8 cellular contexts compared by ENCODE assay signal in genomic region chrX:56733459-56734046, GRCh38. TPM values are rescaled to one million over a fixed set of nuclear protein-coding genes. Genes with fewer than 3 reads are reported as not detected.
DNase-seq lines count a peak whose midpoint lies in the region; ATAC-seq, FAIRE-seq and TF ChIP-seq lines count a peak whose summit lies in the region.

No MANE protein-coding gene starts in this region.

- no CpG with 5 or more reads among the region's 2 CpGs for WGBS in IMR-90 (ENCODE audit: extremely low coverage in 2 of 2, insufficient read length in 1 of 2), 2 experiments
- 48% methylated on average over 2 of the region's 2 CpGs for WGBS in GM12878 (ENCODE audit: insufficient coverage, insufficient replicate concordance, low lambda C conversion rate, missing lambda C conversion rate)

- peak; percentile 88 for FAIRE-seq in GM12878 (lab: Jason Lieb, UNC)
- no peak for FAIRE-seq in H54 (lab: Jason Lieb, UNC)

- no peak for TF ChIP-seq POLR2A in IMR-90 (IDR thresholded peaks at IDR 0.05; ENCODE audit: low read depth, low read length)
- TF ChIP-seq POLR2A in GM12878 (IDR thresholded peaks at IDR 0.05; ENCODE audit: low read depth, low read length), result no peak
- no peak for TF ChIP-seq POLR2A in H54 (IDR thresholded peaks at IDR 0.05; ENCODE audit: low read depth, low read length)

- CTCF ChIA-PET in IMR-90 (lab: Yijun Ruan, JAX) (no interaction called here), GM12878 (lab: Yijun Ruan, JAX) (interaction anchor here (0.7 to 2.5 kb wide), 14 partner anchors 11 to 1016 kb away, joined by 3 to 10 read pairs (median 4); partner anchors contain the start of genes KLF8 and RRAGB)

- H4K20me1 ChIP-seq in IMR-90 (ENCODE audit: insufficient read depth, low read length), result peaks cover 5% of the 10 kb centered on the region; the same call in 1 of the 2 replicates
- H4K20me1 ChIP-seq in GM12878 (ENCODE audit: control insufficient read depth, insufficient read depth), result no peaks in the 10 kb centered on the region

- SMC1A ChIA-PET in GM12878 (lab: Charles Lee; ENCODE audit: uncharacterized antibody, unreplicated experiment), result interaction anchor here (1.0 to 2.0 kb wide), 3 partner anchors 270 to 485 kb away, joined by 3 to 7 read pairs (median 3); no protein-coding TSS in a partner anchor

- H2BK120ac ChIP-seq in IMR-90 (ENCODE audit: low read depth, low read length), result no peak overlapping the region

- in situ Hi-C loops in IMR-90 (cut with MboI; ENCODE audit: low sequenced_read_pairs), result loop anchor here (25.0 kb wide), 1 partner anchor 1571 kb away; no protein-coding TSS in a partner anchor
- in situ Hi-C loops in GM12878 (cut with MboI), result loop anchor here (25.0 kb wide), 2 partner anchors 171 to 1021 kb away; partner anchors contain the start of genes RRAGB and UBQLN2

- no peak overlapping the region for H3K14ac ChIP-seq in IMR-90 (replicated peaks; ENCODE audit: low read depth, low read length)

- peaks cover 0 to 7% of the 10 kb centered on the region in 2 experiments; a peak in 2 of 4 replicates for H3K79me1 ChIP-seq in IMR-90 (ENCODE audit: low read depth in 1 of 2, low read length in 2 of 2)

- H3K4me3 ChIP-seq in IMR-90 (ENCODE audit: insufficient read depth, low read depth, low read length), result no peak overlapping the region
- no peak overlapping the region for H3K4me3 ChIP-seq in GM12878
- no peak overlapping the region for H3K4me3 ChIP-seq in kidney epithelial cell (ENCODE audit: low read depth, low read length)

- no peaks in the 10 kb centered on the region for H3K27me3 ChIP-seq in IMR-90 (ENCODE audit: control insufficient read depth, insufficient read depth, low read length)
- no peaks in the 10 kb centered on the region for H3K27me3 ChIP-seq in GM12878 (replicated peaks in 1 of 2; ENCODE audit: control insufficient read depth in 2 of 2, insufficient read depth in 2 of 2, low read length in 1 of 2)
- H3K27me3 ChIP-seq in kidney epithelial cell (ENCODE audit: control insufficient read depth, insufficient read depth, low read length), result no peaks in the 10 kb centered on the region

- H3K9me3 ChIP-seq in IMR-90 (ENCODE audit: control insufficient read depth, insufficient read depth, low read length) (no peaks in the 10 kb centered on the region), GM12878 (replicated peaks; ENCODE audit: control insufficient read depth, insufficient read depth, low read length) (no peaks in the 10 kb centered on the region)

- H4K5ac ChIP-seq in IMR-90 (ENCODE audit: low read depth, low read length), result no peak overlapping the region

- peak; percentile 57; the same call in 2 of the 3 replicates for TF ChIP-seq CTCF in GM12872 (IDR thresholded peaks at IDR 0.05; ENCODE audit: insufficient read depth, low read depth, low read length)
- TF ChIP-seq CTCF in IMR-90 (conservative IDR thresholded peaks at IDR 0.05; ENCODE audit: low read depth, low read length), result peak; percentile 66
- TF ChIP-seq CTCF in GM12878 (IDR thresholded peaks at IDR 0.05 in 2 of 3, conservative IDR thresholded peaks at IDR 0.05 in 1 of 3; ENCODE audit: control insufficient read depth in 2 of 3, extremely low read depth in 1 of 3, insufficient read depth in 1 of 3, low read depth in 3 of 3, low read length in 3 of 3), result peak; percentile 62 to 74 (median 66)
- peak; percentile 58 for TF ChIP-seq CTCF in kidney epithelial cell (IDR thresholded peaks at IDR 0.05; ENCODE audit: insufficient read depth, low read length, poor library complexity, severe bottlenecking)

- TF ChIP-seq EP300 in GM12878 (IDR thresholded peaks at IDR 0.05; ENCODE audit: borderline replicate concordance in 1 of 2, control insufficient read depth in 1 of 2, low read depth in 2 of 2, low read length in 2 of 2), result no peak

- no peak overlapping the region for H3K23ac ChIP-seq in IMR-90 (ENCODE audit: low read depth, low read length)

- H3K4me2 ChIP-seq in IMR-90 (ENCODE audit: low read depth, low read length) (no peak overlapping the region), GM12878 (ENCODE audit: control insufficient read depth, insufficient read depth) (no peak overlapping the region)

- ATAC-seq in IMR-90 (ENCODE audit: low read depth), result 0 out of 2 replicates have a peak, but pooled peaks have one; percentile 36
- ATAC-seq in GM12878, result peak; percentile 66

- no peak overlapping the region for H2BK5ac ChIP-seq in IMR-90 (ENCODE audit: low read depth, low read length, poor library complexity, severe bottlenecking)

- no peak overlapping the region for H3K27ac ChIP-seq in IMR-90 (ENCODE audit: insufficient read depth, low read length)
- H3K27ac ChIP-seq in GM12878 (ENCODE audit: control insufficient read depth, insufficient read depth), result no peak overlapping the region

- intact Hi-C loops in IMR-90 (cut with micrococcal nuclease), result no loop called here
- intact Hi-C loops in GM12878 (cut with micrococcal nuclease; ENCODE audit: unreplicated experiment), result loop anchor here (5.0 to 10.0 kb wide), 3 partner anchors 489 to 861 kb away; partner anchors contain the start of gene ZXDB

- no peak overlapping the region for H4K8ac ChIP-seq in IMR-90 (ENCODE audit: low read depth in 2 of 2, low read length in 2 of 2)

- H3K18ac ChIP-seq in IMR-90 (ENCODE audit: low read depth, low read length), result no peak overlapping the region

- no peak overlapping the region for H2AFZ ChIP-seq in IMR-90 (replicated peaks; ENCODE audit: low read length, poor library complexity)
- no peak overlapping the region for H2AFZ ChIP-seq in GM12878 (ENCODE audit: control insufficient read depth, low read depth, low read length)

- POLR2A ChIA-PET in IMR-90 (lab: Charles Lee; ENCODE audit: unreplicated experiment), result no interaction called here
- POLR2A ChIA-PET in GM12878 (lab: Charles Lee), result no interaction called here

- no peak overlapping the region for H3K9ac ChIP-seq in IMR-90 (ENCODE audit: low read depth, low read length)
- no peak overlapping the region for H3K9ac ChIP-seq in GM12878 (ENCODE audit: control insufficient read depth, insufficient read depth, low read length)

- peak; percentile 61 for TF ChIP-seq RAD21 in IMR-90 (IDR thresholded peaks at IDR 0.05; ENCODE audit: low read length)
- TF ChIP-seq RAD21 in GM12878 (IDR thresholded peaks at IDR 0.05; ENCODE audit: insufficient read depth, low read depth, low read length), result peak; percentile 64

- dilution Hi-C loops in IMR-90 (cut with HindIII; ENCODE audit: low sequenced_read_pairs, unreplicated experiment), result no loop called here

- no peak overlapping the region for H2BK15ac ChIP-seq in IMR-90 (ENCODE audit: low read depth, low read length)

- RAD21 ChIA-PET in GM12878 (lab: Charles Lee; ENCODE audit: unreplicated experiment), result interaction anchor here (0.6 to 1.1 kb wide), 3 partner anchors 486 to 1599 kb away, joined by 3 to 4 read pairs (median 3); no protein-coding TSS in a partner anchor

- H3K4me1 ChIP-seq in IMR-90 (ENCODE audit: control insufficient read depth, insufficient read depth, low read length) (no peaks in the 10 kb centered on the region), GM12878 (ENCODE audit: control insufficient read depth, insufficient read depth, low read length) (no peaks in the 10 kb centered on the region)

- DNase-seq in A172 (ENCODE audit: low spot score) (peak; percentile 55), IMR-90 (peak; percentile 47), T-helper 1 cell (peak; percentile 14 to 52 (median 35)), GM12878 (ENCODE audit: low read depth, low spot score) (no peak), kidney epithelial cell (ENCODE audit: low read depth) (no peak), H54 (ENCODE audit: insufficient read length, low spot score) (no peak)
- peak in 2 of 3 experiments; percentile 2 to 28 for DNase-seq in stimulated activated CD4-positive, alpha-beta T cell treated with anti-CD3 and anti-CD28 coated beads, TNF-alpha, amount 100 ng/mL, for 4 hours (ENCODE audit: low read depth in 3 of 3)

- no peak overlapping the region for H4K91ac ChIP-seq in IMR-90 (ENCODE audit: insufficient read depth, low read depth, low read length)

- H3K79me2 ChIP-seq in GM12878 (ENCODE audit: control insufficient read depth, insufficient read depth, low read length), result peaks cover 30% of the 10 kb centered on the region

- BruUV-seq in IMR-90 (replicated peaks; lab: Mats Ljungman, UMichigan) (no TSS peak), GM12878 (replicated peaks; lab: Mats Ljungman, UMichigan) (no TSS peak)

- H2AK9ac ChIP-seq in IMR-90 (replicated peaks; ENCODE audit: low read depth, low read length, poor library complexity), result no peak overlapping the region

- H2BK20ac ChIP-seq in IMR-90 (ENCODE audit: low read depth, low read length), result no peak overlapping the region

- no peak overlapping the region for H2AK5ac ChIP-seq in IMR-90 (ENCODE audit: low read depth, low read length)

- H3K56ac ChIP-seq in IMR-90 (ENCODE audit: extremely low read depth, insufficient read depth, low read length), result no peak overlapping the region

- H3K36me3 ChIP-seq in IMR-90 (ENCODE audit: control insufficient read depth, insufficient read depth, low read length), result peaks cover 1% of the 10 kb centered on the region; the same call in 1 of the 2 replicates
- 0 out of 4 replicates have a peak, but pooled peaks cover 0 to 2% of the 10 kb centered on the region in 2 experiments for H3K36me3 ChIP-seq in GM12878 (ENCODE audit: control insufficient read depth in 2 of 2, insufficient read depth in 2 of 2, low read length in 1 of 2)
- H3K36me3 ChIP-seq in kidney epithelial cell (ENCODE audit: control insufficient read depth, insufficient read depth, low read length), result no peaks in the 10 kb centered on the region

- no peaks in the 10 kb centered on the region for H3K9me1 ChIP-seq in IMR-90 (ENCODE audit: insufficient read depth, low read length)

- no peak overlapping the region for H3K4ac ChIP-seq in IMR-90 (ENCODE audit: low read depth, low read length)

RNA-seq across cellular contexts. Expression of gene NBDY, which starts 4.5 kb away (rescaled TPM):
- total RNA-seq in A172 (2014; rRNA removed; shearing (Covaris generic)), result 4.4 and 6.7 TPM in 2 replicates
- total RNA-seq in IMR-90 (2012; rRNA removed) (2.5 and 3.2 TPM in 2 replicates), GM12878 (2014; rRNA removed) (7.8 and 10.8 TPM in 2 replicates), GM12878 (2014; rRNA removed; fragmentation: Illumina TruSeq; extraction: Trizol) (10.9 and 12.8 TPM in 2 replicates), GM12878 (2021) (40.7 and 41.9 TPM in 2 replicates), kidney epithelial cell (17.0 and 21.5 TPM in 2 replicates)
- polyA plus RNA-seq in IMR-90 (2012; rRNA removed) (61.5 and 64.6 TPM in 2 replicates), GM12878 (2011; rRNA removed) (32.1 and 33.6 TPM in 2 replicates), GM12878 (2014; fragmentation: Illumina TruSeq; extraction: Trizol) (56.4 and 82.3 TPM in 2 replicates), GM12878 (2014; fragmentation: Nextera tagmentation; extraction: Ambion mirVana) (100 to 1,000 TPM; 113 to 115 TPM), GM12878 (2014; rRNA removed) (29.0 and 37.3 TPM in 2 replicates), GM12878 (2016; fragmentation: Nextera tagmentation; extraction: Ambion mirVana) (100 to 1,000 TPM; 108 to 122 TPM)
- 18.4 and 26.7 TPM in 2 replicates for polyA plus RNA-seq in IMR-90 (2012; cell fraction: cytosol; rRNA removed)
- 8.0 and 12.8 TPM in 2 replicates for polyA plus RNA-seq in IMR-90 (2012; cell fraction: nucleus; rRNA removed; ENCODE audit: low replicate concordance)
- 11.0 and 16.2 TPM in 2 replicates for total RNA-seq in GM12878 (2013; cell fraction: nucleolus; rRNA removed)
- polyA plus RNA-seq in GM12878 (2011; ENCODE audit: low read depth), result 24.2 TPM
- 42.9 and 44.8 TPM in 2 replicates for polyA plus RNA-seq in GM12878 (2011; cell fraction: cytosol; rRNA removed)
- polyA plus RNA-seq in GM12878 (2011; cell fraction: nucleus; rRNA removed), result 26.5 and 27.1 TPM in 2 replicates
- polyA plus RNA-seq in GM12878 (2012), result 33.3 and 41.9 TPM in 2 replicates
- 12.5 and 14.9 TPM in 2 replicates for polyA minus RNA-seq in GM12878 (2011; rRNA and poly(A)+ RNA removed)
- 13.2 and 19.8 TPM in 2 replicates for polyA minus RNA-seq in GM12878 (2011; cell fraction: cytosol; rRNA and poly(A)+ RNA removed)
- polyA minus RNA-seq in GM12878 (2011; cell fraction: nucleus; rRNA and poly(A)+ RNA removed), result 17.5 and 20.1 TPM in 2 replicates

Comparison
In these comparisons a context has a peak if more than half of its experiments do, and no peak if none do; other contexts are left out.
1. DNase-seq: peak in A172 (single experiment), IMR-90 (single experiment), T-helper 1 cell (5 of 5) and stimulated activated CD4-positive, alpha-beta T cell treated with anti-CD3 and anti-CD28 coated beads, TNF-alpha, amount 100 ng/mL, for 4 hours (2 of 3); none in GM12878 (single experiment), kidney epithelial cell (single experiment) and H54 (single experiment).
2. Peak in every context shown above with its lines, with median percentiles within 50 percentile points of each other: CTCF ChIP-seq.